8 cellular contexts compared by ENCODE assay signal in the genomic region with DNA sequence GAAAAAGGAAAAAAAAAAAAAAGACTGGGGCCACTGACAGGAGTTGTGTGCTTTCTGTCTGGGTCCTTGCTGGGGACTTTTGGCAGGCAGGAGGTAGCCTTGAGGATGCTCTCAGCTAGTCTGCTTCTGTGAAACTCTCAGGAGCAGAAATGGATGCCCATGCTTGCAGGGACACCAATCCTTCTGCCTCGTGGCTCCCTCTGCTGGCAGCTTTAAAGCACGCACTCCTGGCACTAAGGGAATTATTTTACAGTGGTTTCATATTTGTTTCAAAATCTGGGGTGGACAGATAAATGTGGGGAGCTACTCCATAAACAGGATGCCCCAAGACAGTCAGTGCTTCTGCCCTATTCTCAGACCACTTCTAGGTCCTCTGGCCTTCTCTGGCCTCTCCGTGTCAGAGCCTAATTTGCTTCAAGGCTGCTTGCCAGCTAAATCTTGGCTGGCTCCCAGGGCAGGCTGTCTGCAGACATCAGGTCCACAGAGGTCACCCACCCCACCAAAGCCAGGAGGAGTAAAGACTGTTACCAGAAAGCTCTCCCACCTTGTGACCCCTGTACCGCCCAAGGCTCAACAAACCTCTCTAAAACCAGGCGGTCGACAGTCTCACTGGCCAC. TPM values are rescaled to one million over a fixed set of nuclear protein-coding genes. Genes with fewer than 3 reads are reported as not detected.
DNase-seq lines count a peak whose midpoint lies in the region; ATAC-seq, FAIRE-seq and TF ChIP-seq lines count a peak whose summit lies in the region.

No MANE protein-coding gene starts in this region.

- TF ChIP-seq EP300 in H1 (IDR thresholded peaks at IDR 0.05; ENCODE audit: borderline replicate concordance in 1 of 2, low read depth in 2 of 2, low read length in 2 of 2): no peak

- peak; percentile 94 for FAIRE-seq in H1 (lab: Jason Lieb, UNC)

- H3K14ac ChIP-seq in H1 (ENCODE audit: insufficient read length): no peak overlapping the region

- H3K79me1 ChIP-seq in H1 (ENCODE audit: low read depth, low read length): no peaks in the 10 kb centered on the region

- H3K9ac ChIP-seq in BLaER1: peak overlapping the region; percentile 71; the same call in 1 of the 2 replicates
- peak overlapping the region; percentile 11 for H3K9ac ChIP-seq in NT2/D1 (ENCODE audit: insufficient read length, low read depth)
- H3K9ac ChIP-seq in H1 (replicated peaks in 1 of 4; ENCODE audit: extremely low read depth in 1 of 4, low read depth in 3 of 4, low read length in 3 of 4): no peak overlapping the region

- no peak for TF ChIP-seq POLR2A in H1 (IDR thresholded peaks at IDR 0.05; ENCODE audit: control extremely low read depth in 1 of 2, low read depth in 2 of 2, low read length in 2 of 2)

- H3K4me1 ChIP-seq in BLaER1: peaks cover 37% of the 10 kb centered on the region
- H3K4me1 ChIP-seq in HEK293 (ENCODE audit: control insufficient read depth, insufficient read depth, low read length): no peaks in the 10 kb centered on the region
- peaks cover 8% of the 10 kb centered on the region for H3K4me1 ChIP-seq in NT2/D1 (ENCODE audit: insufficient read depth, insufficient read length)
- peaks cover 0 to 6% (median 0%) of the 10 kb centered on the region in 4 experiments; a peak in 2 of 7 replicates for H3K4me1 ChIP-seq in H1 (replicated peaks in 1 of 4; ENCODE audit: control insufficient read depth in 3 of 4, insufficient read depth in 4 of 4, low read length in 3 of 4)

- no peak overlapping the region for H2AK5ac ChIP-seq in H1 (ENCODE audit: low read depth, low read length)

- H3K27me3 ChIP-seq in BLaER1 (no peaks in the 10 kb centered on the region; the same call in 1 of the 2 replicates), NT2/D1 (ENCODE audit: insufficient read depth, insufficient read length) (no peaks in the 10 kb centered on the region), H1 (replicated peaks in 1 of 4; ENCODE audit: control insufficient read depth in 3 of 4, extremely low read depth in 1 of 4, insufficient read depth in 3 of 4, low read length in 3 of 4) (no peaks in the 10 kb centered on the region)

- CTCF ChIA-PET in HEK293 (lab: Yijun Ruan, JAX) (interaction anchor here (0.6 to 4.6 kb wide), 38 partner anchors 8 to 589 kb away, joined by 3 to 36 read pairs (median 4); partner anchors contain the start of genes AMIGO3, CDHR4, INKA1 and TRAIP), H1 (lab: Charles Lee; ENCODE audit: partially characterized antibody) (interaction anchor here (0.6 to 15.2 kb wide), 40 partner anchors 10 to 1232 kb away, joined by 3 to 306 read pairs (median 5); partner anchors contain the start of genes AMIGO3, CDHR4, INKA1 and IP6K1)

- H3K36me3 ChIP-seq in BLaER1 (peaks cover 72% of the 10 kb centered on the region), HEK293 (ENCODE audit: control insufficient read depth in 2 of 2, insufficient read depth in 1 of 2, low read length in 2 of 2) (peaks cover 4 to 84% of the 10 kb centered on the region in 2 experiments; a peak in 2 of 3 replicates), NT2/D1 (ENCODE audit: insufficient read depth, insufficient read length, low read length) (peaks cover 80% of the 10 kb centered on the region), H1 (ENCODE audit: control insufficient read depth in 2 of 4, insufficient read depth in 4 of 4, low read length in 3 of 4) (peaks cover 8 to 33% (median 26%) of the 10 kb centered on the region in 4 experiments)

- no peak overlapping the region for H2BK12ac ChIP-seq in H1 (ENCODE audit: low read depth, low read length)

- H2BK120ac ChIP-seq in H1 (replicated peaks; ENCODE audit: low read depth, low read length): no peak overlapping the region

- WGBS in H1 (ENCODE audit: extremely low coverage in 1 of 2, insufficient coverage in 1 of 2, insufficient read length in 1 of 2, insufficient replicate concordance in 2 of 2, low coverage in 1 of 2, low lambda C conversion rate in 2 of 2, missing lambda C conversion rate in 1 of 2), 2 experiments: 70% methylated on average over 6 of the region's 6 CpGs; no CpG with 5 or more reads in 1 of the 2 experiments

- H3K23ac ChIP-seq in H1 (ENCODE audit: insufficient read length): no peak overlapping the region

- no peaks in the 10 kb centered on the region for H3K23me2 ChIP-seq in H1 (ENCODE audit: low read depth, low read length)

- H3K27ac ChIP-seq in BLaER1: peak overlapping the region; percentile 79
- H3K27ac ChIP-seq in HEK293 (ENCODE audit: extremely low read depth, low read depth, low read length): no peak overlapping the region
- H3K27ac ChIP-seq in H1 (ENCODE audit: low read depth, low read length): 0 out of 2 replicates have a peak overlapping the region, but pooled peaks have one; percentile 3

- H3K4ac ChIP-seq in H1 (replicated peaks; ENCODE audit: insufficient read length, low read depth, low read length): no peak overlapping the region

- no peak overlapping the region for H3K56ac ChIP-seq in H1 (replicated peaks; ENCODE audit: insufficient read length, low read depth, low read length)

- no peak overlapping the region for H2BK5ac ChIP-seq in H1 (ENCODE audit: low read depth, low read length)

- H2BK20ac ChIP-seq in H1 (ENCODE audit: low read length): no peak overlapping the region

- no peak overlapping the region for H4K5ac ChIP-seq in H1 (ENCODE audit: insufficient read length, low read depth, low read length)

- H3K9me3 ChIP-seq in BLaER1: no peaks in the 10 kb centered on the region
- no peaks in the 10 kb centered on the region for H3K9me3 ChIP-seq in HEK293 (ENCODE audit: control insufficient read depth, insufficient read depth, low read depth, low read length)
- H3K9me3 ChIP-seq in NT2/D1 (ENCODE audit: insufficient read depth, low read length): no peaks in the 10 kb centered on the region
- H3K9me3 ChIP-seq in H1 (ENCODE audit: insufficient read depth in 2 of 2, low read depth in 1 of 2, low read length in 1 of 2): no peaks in the 10 kb centered on the region

- POLR2A ChIA-PET in HEK293 (lab: Yijun Ruan, JAX) (interaction anchor here (1.4 kb wide), 1 partner anchor 37 kb away, joined by 4 read pairs; the partner anchor contains the start of gene INKA1), H1 (lab: Charles Lee; ENCODE audit: partially characterized antibody) (interaction anchor here (0.7 to 1.5 kb wide), 14 partner anchors 10 to 74 kb away, joined by 3 to 8 read pairs (median 3); partner anchors contain the start of genes INKA1, IP6K1 and MST1R)

- no peaks in the 10 kb centered on the region for H3K79me2 ChIP-seq in H1 (ENCODE audit: control insufficient read depth in 1 of 2, insufficient read depth in 2 of 2, low read length in 2 of 2)

- DNase-seq in NT2/D1 (ENCODE audit: low read depth, low spot score) (peak; percentile 42), H1 (ENCODE audit: low read depth in 1 of 2, low spot score in 2 of 2) (peak; percentile 15 to 78), midbrain (lab: John Stamatoyannopoulos, UW) (peak; percentile 86)
- peak; percentile 55 to 66 for DNase-seq in activated CD8-positive, alpha-beta memory T cell treated with anti-CD3 and anti-CD28 coated beads for 4 hours (ENCODE audit: low read depth in 2 of 2)
- peak; percentile 64 to 70 for DNase-seq in stimulated activated CD8-positive, alpha-beta memory T cell treated with anti-CD3 and anti-CD28 coated beads, Interleukin-2, amount 100 ng/mL, for 1 hour (ENCODE audit: low read depth in 2 of 2)

- H3K4me3 ChIP-seq in BLaER1 (no peak overlapping the region), HEK293 (ENCODE audit: low read depth, low read length) (no peak overlapping the region), NT2/D1 (ENCODE audit: insufficient read length, low read depth) (no peak overlapping the region), H1 (ENCODE audit: extremely low read depth in 1 of 4, insufficient read depth in 2 of 4, low read depth in 3 of 4, low read length in 4 of 4) (no peak overlapping the region)

- no peak overlapping the region for H4K91ac ChIP-seq in H1 (replicated peaks; ENCODE audit: insufficient read length, low read length)

- no peak overlapping the region for H4K8ac ChIP-seq in H1 (ENCODE audit: extremely low read depth, insufficient read depth, low read length)

- H2AFZ ChIP-seq in H1 (ENCODE audit: low read length): no peak overlapping the region

- H4K20me1 ChIP-seq in BLaER1: no peaks in the 10 kb centered on the region
- peaks cover 0 to 5% of the 10 kb centered on the region in 2 experiments for H4K20me1 ChIP-seq in H1 (replicated peaks in 1 of 2; ENCODE audit: control insufficient read depth in 1 of 2, insufficient read depth in 2 of 2, low read length in 2 of 2)

- H3K4me2 ChIP-seq in BLaER1 (peak overlapping the region; percentile 69), H1 (ENCODE audit: insufficient read depth in 1 of 2, low read depth in 2 of 2, low read length in 2 of 2) (no peak overlapping the region)

- ATAC-seq in HG03159 (IDR thresholded peaks at IDR 0.05; ENCODE audit: unreplicated experiment): no peak

- peak; percentile 40; the same call in 1 of the 2 replicates for TF ChIP-seq CTCF in HEK293 (tag by site-specific recombination; IDR thresholded peaks at IDR 0.05)
- peak; percentile 82 to 91 (median 86) for TF ChIP-seq CTCF in H1 (IDR thresholded peaks at IDR 0.05; ENCODE audit: control extremely low read depth in 1 of 3, insufficient read depth in 1 of 3, low read depth in 1 of 3, low read length in 3 of 3)

- no peak overlapping the region for H2BK15ac ChIP-seq in H1 (ENCODE audit: low read length)

- H3K18ac ChIP-seq in H1 (ENCODE audit: extremely low read depth, low read length): no peak overlapping the region

- peak; percentile 85 to 86 for TF ChIP-seq RAD21 in H1 (IDR thresholded peaks at IDR 0.05 in 1 of 2, conservative IDR thresholded peaks at IDR 0.05 in 1 of 2; ENCODE audit: low read depth in 2 of 2, low read length in 2 of 2)

RNA-seq across cellular contexts. Expression of gene TRAIP, which starts 17.1 kb away (rescaled TPM):
- total RNA-seq in H1 (2021; fragmentation: NEBNext Ultra II Directional; extraction: Animal tissue kit (Norgen Biotek cat#: 25700)): 25.4 and 28.1 TPM in 2 replicates
- polyA plus RNA-seq in H1 (2011; rRNA removed): 27.7 and 29.5 TPM in 2 replicates
- polyA plus RNA-seq in H1 (2011; cell fraction: cytosol; rRNA removed): 29.3 TPM
- 101 TPM for polyA plus RNA-seq in H1 (2011; cell fraction: nucleus; rRNA removed)
- 21.5 to 33.3 TPM (median 29.6 TPM) in 4 replicates for polyA plus RNA-seq in H1 (2012, experiment 1 of 2)
- polyA plus RNA-seq in H1 (2012, experiment 2 of 2): 18.8 TPM
- polyA plus RNA-seq in H1 (2013, experiment 1 of 2): 22.0 TPM
- polyA plus RNA-seq in H1 (2013, experiment 2 of 2): 20.9 TPM
- polyA minus RNA-seq in H1 (2011; rRNA and poly(A)+ RNA removed): 37.3 and 44.4 TPM in 2 replicates
- 14.4 TPM for polyA minus RNA-seq in H1 (2011; cell fraction: cytosol; rRNA and poly(A)+ RNA removed)
- 39.7 TPM for polyA minus RNA-seq in H1 (2011; cell fraction: nucleus; rRNA and poly(A)+ RNA removed)

RNA-seq across cellular contexts. Expression of gene UBA7, which starts 25.5 kb away (rescaled TPM):
- 0.34 and 1.9 TPM in 2 replicates for total RNA-seq in H1 (2021; fragmentation: NEBNext Ultra II Directional; extraction: Animal tissue kit (Norgen Biotek cat#: 25700))
- 0.65 and 1.8 TPM in 2 replicates for polyA plus RNA-seq in H1 (2011; rRNA removed)
- 1.6 TPM for polyA plus RNA-seq in H1 (2011; cell fraction: cytosol; rRNA removed)
- 8.9 TPM for polyA plus RNA-seq in H1 (2011; cell fraction: nucleus; rRNA removed)
- polyA plus RNA-seq in H1 (2012, experiment 1 of 2): 0.66 to 1.4 TPM (median 0.97 TPM) in 4 replicates
- 0.46 TPM for polyA plus RNA-seq in H1 (2012, experiment 2 of 2)
- 0.26 TPM for polyA plus RNA-seq in H1 (2013, experiment 1 of 2)
- 0.22 TPM for polyA plus RNA-seq in H1 (2013, experiment 2 of 2)
- 1.3 TPM in 1 of 2 replicates, not detected in the other for polyA minus RNA-seq in H1 (2011; rRNA and poly(A)+ RNA removed)
- polyA minus RNA-seq in H1 (2011; cell fraction: cytosol; rRNA and poly(A)+ RNA removed): not detected
- polyA minus RNA-seq in H1 (2011; cell fraction: nucleus; rRNA and poly(A)+ RNA removed): 2.8 TPM

RNA-seq across cellular contexts. Expression of gene CAMKV, which starts 30.4 kb away (rescaled TPM):
- 66.4 and 67.9 TPM in 2 replicates for total RNA-seq in H1 (2021; fragmentation: NEBNext Ultra II Directional; extraction: Animal tissue kit (Norgen Biotek cat#: 25700))
- polyA plus RNA-seq in H1 (2011; rRNA removed): 56.3 and 74.5 TPM in 2 replicates
- polyA plus RNA-seq in H1 (2011; cell fraction: cytosol; rRNA removed): 80.5 TPM
- polyA plus RNA-seq in H1 (2011; cell fraction: nucleus; rRNA removed): 277 TPM
- 70.4 to 87.7 TPM (median 77.8 TPM) in 4 replicates for polyA plus RNA-seq in H1 (2012, experiment 1 of 2)
- polyA plus RNA-seq in H1 (2012, experiment 2 of 2): 61.8 TPM
- 39.4 TPM for polyA plus RNA-seq in H1 (2013, experiment 1 of 2)
- 33.4 TPM for polyA plus RNA-seq in H1 (2013, experiment 2 of 2)
- 57.9 and 66.0 TPM in 2 replicates for polyA minus RNA-seq in H1 (2011; rRNA and poly(A)+ RNA removed)
- polyA minus RNA-seq in H1 (2011; cell fraction: cytosol; rRNA and poly(A)+ RNA removed): 41.2 TPM
- polyA minus RNA-seq in H1 (2011; cell fraction: nucleus; rRNA and poly(A)+ RNA removed): 57.3 TPM

RNA-seq across cellular contexts. Expression of gene INKA1, which starts 36.2 kb away (rescaled TPM):
- total RNA-seq in H1 (2021; fragmentation: NEBNext Ultra II Directional; extraction: Animal tissue kit (Norgen Biotek cat#: 25700)): 1.3 and 1.8 TPM in 2 replicates
- polyA plus RNA-seq in H1 (2011; rRNA removed): 4.7 and 4.8 TPM in 2 replicates
- 3.4 TPM for polyA plus RNA-seq in H1 (2011; cell fraction: cytosol; rRNA removed)
- 4.0 TPM for polyA plus RNA-seq in H1 (2011; cell fraction: nucleus; rRNA removed)
- polyA plus RNA-seq in H1 (2012, experiment 1 of 2): 0.70 to 2.1 TPM (median 1.8 TPM) in 4 replicates
- 1.6 TPM for polyA plus RNA-seq in H1 (2012, experiment 2 of 2)
- polyA plus RNA-seq in H1 (2013, experiment 1 of 2): 1.7 TPM
- polyA plus RNA-seq in H1 (2013, experiment 2 of 2): 1.7 TPM
- polyA minus RNA-seq in H1 (2011; rRNA and poly(A)+ RNA removed): 1.6 and 2.1 TPM in 2 replicates
- 1.1 TPM for polyA minus RNA-seq in H1 (2011; cell fraction: cytosol; rRNA and poly(A)+ RNA removed)
- polyA minus RNA-seq in H1 (2011; cell fraction: nucleus; rRNA and poly(A)+ RNA removed): 3.2 TPM

RNA-seq across cellular contexts. Expression of gene CDHR4, which starts 39.6 kb away (rescaled TPM):
- 0.50 and 0.54 TPM in 2 replicates for total RNA-seq in H1 (2021; fragmentation: NEBNext Ultra II Directional; extraction: Animal tissue kit (Norgen Biotek cat#: 25700))
- polyA plus RNA-seq in H1 (2011; rRNA removed): 0.60 and 0.96 TPM in 2 replicates
- 0.89 TPM for polyA plus RNA-seq in H1 (2011; cell fraction: cytosol; rRNA removed)
- polyA plus RNA-seq in H1 (2011; cell fraction: nucleus; rRNA removed): 6.2 TPM
- 0.38 to 0.50 TPM (median 0.42 TPM) in 4 replicates for polyA plus RNA-seq in H1 (2012, experiment 1 of 2)
- polyA plus RNA-seq in H1 (2012, experiment 2 of 2): not detected
- 0.18 TPM for polyA plus RNA-seq in H1 (2013, experiment 1 of 2)
- polyA plus RNA-seq in H1 (2013, experiment 2 of 2): 0.17 TPM
- polyA minus RNA-seq in H1 (2011; rRNA and poly(A)+ RNA removed): 0.66 and 0.71 TPM in 2 replicates
- not detected for polyA minus RNA-seq in H1 (2011; cell fraction: cytosol; rRNA and poly(A)+ RNA removed)
- polyA minus RNA-seq in H1 (2011; cell fraction: nucleus; rRNA and poly(A)+ RNA removed): 1.00 TPM

Comparison
In these comparisons a context has a peak if more than half of its experiments do, and no peak if none do; other contexts are left out.
1. H3K9ac ChIP-seq: peak in BLaER1 (single experiment) and NT2/D1 (single experiment); none in H1 (0 of 4).
2. Peak in every context shown above with its lines, with median percentiles within 50 percentile points of each other: DNase-seq.